8 cellular contexts compared by ENCODE assay signal in the genomic region with DNA sequence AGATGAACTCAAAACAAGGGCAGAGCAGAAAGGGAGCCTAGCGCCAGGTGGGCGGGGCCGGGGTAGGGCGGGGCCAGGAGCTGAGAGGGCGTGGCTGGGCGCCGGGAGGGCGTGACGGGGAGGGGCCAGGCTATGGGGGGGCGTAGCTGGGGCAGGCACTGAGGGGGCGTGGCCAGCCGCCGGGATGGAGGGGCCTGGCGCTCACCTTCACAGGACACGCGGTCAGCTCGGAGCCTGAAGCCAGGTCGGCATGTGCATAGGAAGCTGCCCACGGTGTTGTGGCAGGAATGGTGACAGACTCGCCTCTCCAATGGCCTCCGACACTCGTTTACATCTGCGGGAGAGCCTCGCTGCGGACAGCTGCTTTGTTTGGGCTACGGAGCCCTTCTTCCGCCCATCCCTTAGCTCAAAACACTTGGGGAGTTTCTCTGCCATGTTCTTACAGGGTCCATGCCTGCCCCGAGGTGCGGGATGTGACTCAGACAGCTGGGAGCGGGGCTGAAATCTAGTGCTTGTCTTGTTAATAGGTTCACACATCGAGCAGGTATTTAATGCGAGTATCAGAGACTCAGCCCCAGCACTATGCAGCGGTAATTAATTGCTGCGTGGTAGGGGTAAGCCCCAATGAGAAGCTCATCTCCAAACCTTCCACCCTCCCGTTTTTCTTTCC. TPM values are rescaled to one million over a fixed set of nuclear protein-coding genes. Genes with fewer than 3 reads are reported as not detected.
DNase-seq lines count a peak whose midpoint lies in the region; ATAC-seq, FAIRE-seq and TF ChIP-seq lines count a peak whose summit lies in the region.

No MANE protein-coding gene starts in this region.

- TF ChIP-seq POLR2A in H1 (IDR thresholded peaks at IDR 0.05; ENCODE audit: control extremely low read depth in 1 of 2, low read depth in 2 of 2, low read length in 2 of 2): peak in 1 of 2 experiments; percentile 77; a peak in 2 of 3 replicates
- TF ChIP-seq POLR2A in ovary (IDR thresholded peaks at IDR 0.05): no peak

- H3K4me2 ChIP-seq in PC-3 (ENCODE audit: low read length): no peak overlapping the region
- peak overlapping the region; percentile 58 to 63 for H3K4me2 ChIP-seq in H1 (ENCODE audit: insufficient read depth in 1 of 2, low read depth in 2 of 2, low read length in 2 of 2)

- CTCF ChIA-PET in PC-3 (lab: Charles Lee): no interaction called here
- CTCF ChIA-PET in H1 (lab: Charles Lee; ENCODE audit: partially characterized antibody): interaction anchor here (0.6 to 1.7 kb wide), 11 partner anchors 9 to 153 kb away, joined by 3 to 5 read pairs (median 3); partner anchors contain the start of gene VWCE

- H4K91ac ChIP-seq in H1 (replicated peaks; ENCODE audit: insufficient read length, low read length): no peak overlapping the region

- no peak overlapping the region for H2BK15ac ChIP-seq in H1 (ENCODE audit: low read length)

- H2AK5ac ChIP-seq in H1 (ENCODE audit: low read depth, low read length): no peak overlapping the region

- H3K23me2 ChIP-seq in H1 (ENCODE audit: low read depth, low read length): no peaks in the 10 kb centered on the region

- TF ChIP-seq CTCF in GM10266 (IDR thresholded peaks at IDR 0.05; ENCODE audit: control insufficient read depth, insufficient read depth, low read depth, missing control alignments): no peak
- no peak for TF ChIP-seq CTCF in PC-3 (conservative IDR thresholded peaks at IDR 0.05; ENCODE audit: low read depth, low read length)
- TF ChIP-seq CTCF in H1 (IDR thresholded peaks at IDR 0.05; ENCODE audit: control extremely low read depth in 1 of 3, insufficient read depth in 1 of 3, low read depth in 1 of 3, low read length in 3 of 3): no peak
- TF ChIP-seq CTCF in ovary (IDR thresholded peaks at IDR 0.05): no peak
- no peak for TF ChIP-seq CTCF in coronary artery (IDR thresholded peaks at IDR 0.05)

- no peak for FAIRE-seq in H1 (lab: Jason Lieb, UNC)

- POLR2A ChIA-PET in PC-3 (lab: Charles Lee; ENCODE audit: unreplicated experiment) (no interaction called here), H1 (lab: Charles Lee; ENCODE audit: partially characterized antibody) (interaction anchor here (0.9 to 4.5 kb wide), 10 partner anchors 9 to 148 kb away, joined by 3 to 54 read pairs (median 4); partner anchors contain the start of genes CPSF7, CYB561A3, SDHAF2 and TMEM138)

- H3K23ac ChIP-seq in H1 (ENCODE audit: insufficient read length): no peak overlapping the region

- H3K4me1 ChIP-seq in PC-3 (ENCODE audit: insufficient read depth, low read length) (peaks cover 15% of the 10 kb centered on the region), H1 (replicated peaks in 1 of 4; ENCODE audit: control insufficient read depth in 3 of 4, insufficient read depth in 4 of 4, low read length in 3 of 4) (peaks cover 0 to 8% (median 5%) of the 10 kb centered on the region in 4 experiments; a peak in 4 of 7 replicates), ovary (ENCODE audit: insufficient read depth) (peaks cover 2% of the 10 kb centered on the region)

- H3K27me3 ChIP-seq in PC-3 (ENCODE audit: low read length): no peaks in the 10 kb centered on the region
- peaks cover 0 to 5% (median under 1%) of the 10 kb centered on the region in 4 experiments; a peak in 4 of 7 replicates for H3K27me3 ChIP-seq in H1 (replicated peaks in 1 of 4; ENCODE audit: control insufficient read depth in 3 of 4, extremely low read depth in 1 of 4, insufficient read depth in 3 of 4, low read length in 3 of 4)
- H3K27me3 ChIP-seq in ovary: no peaks in the 10 kb centered on the region

- H3K18ac ChIP-seq in H1 (ENCODE audit: extremely low read depth, low read length): no peak overlapping the region

- DNase-seq in GM10266 (ENCODE audit: extremely low spot score) (peak; percentile 64), PC-3 (no peak), H1 (ENCODE audit: low read depth in 1 of 2, low spot score in 2 of 2) (peak; percentile 62 to 96), ovary (peak; percentile 82 to 91 (median 90)), coronary artery (ENCODE audit: low spot score) (no peak), NCI-H1694 (lab: John Stamatoyannopoulos, UW) (no peak), SKM-1 (lab: John Stamatoyannopoulos, UW; ENCODE audit: unreplicated experiment) (no peak)

- H3K79me1 ChIP-seq in H1 (ENCODE audit: low read depth, low read length): no peaks in the 10 kb centered on the region

- H2BK20ac ChIP-seq in H1 (ENCODE audit: low read length): no peak overlapping the region

- H3K9me3 ChIP-seq in PC-3 (ENCODE audit: low read length) (no peaks in the 10 kb centered on the region), H1 (ENCODE audit: insufficient read depth in 2 of 2, low read depth in 1 of 2, low read length in 1 of 2) (no peaks in the 10 kb centered on the region; a peak in 1 of 4 replicates), ovary (no peaks in the 10 kb centered on the region)

- no peak overlapping the region for H3K14ac ChIP-seq in H1 (ENCODE audit: insufficient read length)

- no peak overlapping the region for H2BK120ac ChIP-seq in H1 (replicated peaks; ENCODE audit: low read depth, low read length)

- no peak overlapping the region for H3K9ac ChIP-seq in PC-3 (ENCODE audit: low read length)
- peak overlapping the region in 2 of 4 experiments; percentile 20 to 41; a peak in 3 of 7 replicates for H3K9ac ChIP-seq in H1 (replicated peaks in 1 of 4; ENCODE audit: extremely low read depth in 1 of 4, low read depth in 3 of 4, low read length in 3 of 4)

- WGBS in H1 (ENCODE audit: extremely low coverage in 1 of 2, insufficient coverage in 1 of 2, insufficient read length in 1 of 2, insufficient replicate concordance in 2 of 2, low coverage in 1 of 2, low lambda C conversion rate in 2 of 2, missing lambda C conversion rate in 1 of 2), 2 experiments: 42% methylated on average over 25 of the region's 35 CpGs; no CpG with 5 or more reads in 1 of the 2 experiments
- WGBS in ovary, 3 donors: 33 to 43% (median 41%) methylated on average over 33 to 35 of the region's 35 CpGs

- H2BK12ac ChIP-seq in H1 (ENCODE audit: low read depth, low read length): peak overlapping the region; percentile 41; the same call in 1 of the 2 replicates

- H4K20me1 ChIP-seq in PC-3 (ENCODE audit: low read length) (no peaks in the 10 kb centered on the region), H1 (replicated peaks in 1 of 2; ENCODE audit: control insufficient read depth in 1 of 2, insufficient read depth in 2 of 2, low read length in 2 of 2) (peaks cover 0 to 5% of the 10 kb centered on the region in 2 experiments)

- no TSS peak for BruUV-seq in PC-3 (replicated peaks; lab: Mats Ljungman, UMichigan)

- no peaks in the 10 kb centered on the region for H3F3A ChIP-seq in PC-3 (ENCODE audit: low read length, unreplicated experiment)

- H2AFZ ChIP-seq in PC-3 (ENCODE audit: low read length) (no peak overlapping the region), H1 (ENCODE audit: low read length) (0 out of 2 replicates have a peak overlapping the region, but pooled peaks have one; percentile 43)

- H3K27ac ChIP-seq in PC-3 (ENCODE audit: low read length) (no peak overlapping the region), H1 (ENCODE audit: low read depth, low read length) (no peak overlapping the region), ovary (peak overlapping the region in 1 of 2 donors; percentile 41), coronary artery (no peak overlapping the region)

- intact Hi-C loops in PC-3 (cut with micrococcal nuclease): no loop called here
- intact Hi-C loops in ovary (cut with DNase I): no loop called here

- ATAC-seq in PC-3 (peak; percentile 39; the same call in 1 of the 2 replicates), HG02884 (IDR thresholded peaks at IDR 0.05; ENCODE audit: unreplicated experiment) (no peak)

- no peak overlapping the region for H3K4ac ChIP-seq in H1 (replicated peaks; ENCODE audit: insufficient read length, low read depth, low read length)

- peak overlapping the region; percentile 89; the same call in 1 of the 2 replicates for H4K8ac ChIP-seq in H1 (ENCODE audit: extremely low read depth, insufficient read depth, low read length)

- TF ChIP-seq RAD21 in H1 (IDR thresholded peaks at IDR 0.05 in 1 of 2, conservative IDR thresholded peaks at IDR 0.05 in 1 of 2; ENCODE audit: low read depth in 2 of 2, low read length in 2 of 2): no peak

- H4K5ac ChIP-seq in H1 (ENCODE audit: insufficient read length, low read depth, low read length): peak overlapping the region; percentile 29

- H3K56ac ChIP-seq in H1 (replicated peaks; ENCODE audit: insufficient read length, low read depth, low read length): peak overlapping the region; percentile 33

- no peak overlapping the region for H2BK5ac ChIP-seq in H1 (ENCODE audit: low read depth, low read length)

- H3K9me2 ChIP-seq in PC-3 (replicated peaks; ENCODE audit: low read length): no peaks in the 10 kb centered on the region

- H3K4me3 ChIP-seq in PC-3 (ENCODE audit: low read length) (no peak overlapping the region), H1 (ENCODE audit: extremely low read depth in 1 of 4, insufficient read depth in 2 of 4, low read depth in 3 of 4, low read length in 4 of 4) (peak overlapping the region in 3 of 4 experiments; percentile 17 to 28 (median 23); a peak in 2 of 8 replicates), ovary (no peak overlapping the region), coronary artery (no peak overlapping the region)

- TF ChIP-seq EP300 in H1 (IDR thresholded peaks at IDR 0.05; ENCODE audit: borderline replicate concordance in 1 of 2, low read depth in 2 of 2, low read length in 2 of 2) (no peak), ovary (IDR thresholded peaks at IDR 0.05) (no peak)

- H3K79me2 ChIP-seq in PC-3 (ENCODE audit: low read length) (no peaks in the 10 kb centered on the region), H1 (ENCODE audit: control insufficient read depth in 1 of 2, insufficient read depth in 2 of 2, low read length in 2 of 2) (no peaks in the 10 kb centered on the region)

- H3K36me3 ChIP-seq in PC-3 (ENCODE audit: low read depth, low read length) (no peaks in the 10 kb centered on the region), H1 (ENCODE audit: control insufficient read depth in 2 of 4, insufficient read depth in 4 of 4, low read length in 3 of 4) (peaks cover 2 to 9% (median 4%) of the 10 kb centered on the region in 4 experiments; a peak in 5 of 8 replicates), ovary (no peaks in the 10 kb centered on the region)

RNA-seq across cellular contexts. Expression of gene VWCE, which starts 13.4 kb away (rescaled TPM):
- total RNA-seq in PC-3 (2014; rRNA removed) (0.15 and 0.35 TPM in 2 replicates), ovary (10 to 100 TPM in 6 of 7 donors, 1 to 10 TPM in 1; 9.4 to 39.9 (median 17.2) TPM)
- 12.3 and 14.5 TPM in 2 replicates for total RNA-seq in H1 (2021; fragmentation: NEBNext Ultra II Directional; extraction: Animal tissue kit (Norgen Biotek cat#: 25700))
- polyA plus RNA-seq in H1 (2011; rRNA removed) (9.5 and 16.8 TPM in 2 replicates), ovary (1 to 10 TPM; 1.9 to 6.9 TPM)
- 10.7 TPM for polyA plus RNA-seq in H1 (2011; cell fraction: cytosol; rRNA removed)
- 41.1 TPM for polyA plus RNA-seq in H1 (2011; cell fraction: nucleus; rRNA removed)
- 10.6 to 18.5 TPM (median 16.1 TPM) in 4 replicates for polyA plus RNA-seq in H1 (2012, experiment 1 of 2)
- 10.9 TPM for polyA plus RNA-seq in H1 (2012, experiment 2 of 2)
- polyA plus RNA-seq in H1 (2013, experiment 1 of 2): 14.6 TPM
- polyA plus RNA-seq in H1 (2013, experiment 2 of 2): 13.6 TPM
- polyA minus RNA-seq in H1 (2011; rRNA and poly(A)+ RNA removed): 9.4 and 11.4 TPM in 2 replicates
- polyA minus RNA-seq in H1 (2011; cell fraction: cytosol; rRNA and poly(A)+ RNA removed): 9.7 TPM
- 13.5 TPM for polyA minus RNA-seq in H1 (2011; cell fraction: nucleus; rRNA and poly(A)+ RNA removed)

RNA-seq across cellular contexts. Expression of gene PGA5, which starts 40.7 kb away (rescaled TPM):
- total RNA-seq in PC-3 (2014; rRNA removed): not detected in 2 replicates
- total RNA-seq in H1 (2021; fragmentation: NEBNext Ultra II Directional; extraction: Animal tissue kit (Norgen Biotek cat#: 25700)): 0.67 and 0.84 TPM in 2 replicates
- 2.0 and 2.5 TPM in 2 replicates for polyA plus RNA-seq in H1 (2011; rRNA removed)
- 1.6 TPM for polyA plus RNA-seq in H1 (2011; cell fraction: cytosol; rRNA removed)
- 1.8 TPM for polyA plus RNA-seq in H1 (2011; cell fraction: nucleus; rRNA removed)
- 0.48 to 0.98 TPM (median 0.88 TPM) in 3 of 4 replicates, not detected in the other for polyA plus RNA-seq in H1 (2012, experiment 1 of 2)
- polyA plus RNA-seq in H1 (2012, experiment 2 of 2): 0.66 TPM
- polyA plus RNA-seq in H1 (2013, experiment 1 of 2): 0.99 TPM
- 1.0 TPM for polyA plus RNA-seq in H1 (2013, experiment 2 of 2)
- polyA minus RNA-seq in H1 (2011; rRNA and poly(A)+ RNA removed): 0.98 and 1.0 TPM in 2 replicates
- polyA minus RNA-seq in H1 (2011; cell fraction: cytosol; rRNA and poly(A)+ RNA removed): not detected
- polyA minus RNA-seq in H1 (2011; cell fraction: nucleus; rRNA and poly(A)+ RNA removed): not detected
- 1 to 10 TPM in 1 of 7 donors, under 1 TPM in 2, not detected in 4; 0.69 to 1.7 (median 0.94) TPM for total RNA-seq in ovary
- polyA plus RNA-seq in ovary: 1 to 10 TPM in 1 of 2 donors, under 1 TPM in 1; 0.27 to 1.1 TPM

RNA-seq across cellular contexts. Expression of gene DDB1, which starts 51.2 kb away (rescaled TPM):
- total RNA-seq in PC-3 (2014; rRNA removed) (450 and 451 TPM in 2 replicates), ovary (100 to 1,000 TPM; 117 to 264 (median 217) TPM)
- 275 and 283 TPM in 2 replicates for total RNA-seq in H1 (2021; fragmentation: NEBNext Ultra II Directional; extraction: Animal tissue kit (Norgen Biotek cat#: 25700))
- polyA plus RNA-seq in H1 (2011; rRNA removed) (239 and 306 TPM in 2 replicates), ovary (100 to 1,000 TPM; 137 to 270 TPM)
- polyA plus RNA-seq in H1 (2011; cell fraction: cytosol; rRNA removed): 295 TPM
- 261 TPM for polyA plus RNA-seq in H1 (2011; cell fraction: nucleus; rRNA removed)
- polyA plus RNA-seq in H1 (2012, experiment 1 of 2): 171 to 276 TPM (median 267 TPM) in 4 replicates
- polyA plus RNA-seq in H1 (2012, experiment 2 of 2): 180 TPM
- 110 TPM for polyA plus RNA-seq in H1 (2013, experiment 1 of 2)
- 98.1 TPM for polyA plus RNA-seq in H1 (2013, experiment 2 of 2)
- 517 and 594 TPM in 2 replicates for polyA minus RNA-seq in H1 (2011; rRNA and poly(A)+ RNA removed)
- 315 TPM for polyA minus RNA-seq in H1 (2011; cell fraction: cytosol; rRNA and poly(A)+ RNA removed)
- 214 TPM for polyA minus RNA-seq in H1 (2011; cell fraction: nucleus; rRNA and poly(A)+ RNA removed)

RNA-seq across cellular contexts. Expression of gene TKFC, which starts 51.3 kb away (rescaled TPM):
- 56.9 and 88.5 TPM in 2 replicates for total RNA-seq in PC-3 (2014; rRNA removed)
- 53.5 and 56.0 TPM in 2 replicates for total RNA-seq in H1 (2021; fragmentation: NEBNext Ultra II Directional; extraction: Animal tissue kit (Norgen Biotek cat#: 25700))
- 55.0 and 84.1 TPM in 2 replicates for polyA plus RNA-seq in H1 (2011; rRNA removed)
- 52.9 TPM for polyA plus RNA-seq in H1 (2011; cell fraction: cytosol; rRNA removed)
- polyA plus RNA-seq in H1 (2011; cell fraction: nucleus; rRNA removed): 212 TPM
- polyA plus RNA-seq in H1 (2012, experiment 1 of 2): 44.5 to 59.9 TPM (median 59.3 TPM) in 4 replicates
- 53.9 TPM for polyA plus RNA-seq in H1 (2012, experiment 2 of 2)
- 22.7 TPM for polyA plus RNA-seq in H1 (2013, experiment 1 of 2)
- polyA plus RNA-seq in H1 (2013, experiment 2 of 2): 21.6 TPM
- polyA minus RNA-seq in H1 (2011; rRNA and poly(A)+ RNA removed): 47.8 and 62.2 TPM in 2 replicates
- 48.3 TPM for polyA minus RNA-seq in H1 (2011; cell fraction: cytosol; rRNA and poly(A)+ RNA removed)
- 70.7 TPM for polyA minus RNA-seq in H1 (2011; cell fraction: nucleus; rRNA and poly(A)+ RNA removed)
- total RNA-seq in ovary: 10 to 100 TPM; 19.0 to 41.4 (median 36.3) TPM
- polyA plus RNA-seq in ovary: 10 to 100 TPM; 22.6 to 27.0 TPM

RNA-seq across cellular contexts. Expression of gene PGA4, which starts 59.6 kb away (rescaled TPM):
- total RNA-seq in PC-3 (2014; rRNA removed) (not detected in 2 replicates), ovary (1 to 10 TPM in 3 of 7 donors, under 1 TPM in 1, not detected in 3; 0.45 to 9.3 (median 1.4) TPM)
- not detected in 2 replicates for total RNA-seq in H1 (2021; fragmentation: NEBNext Ultra II Directional; extraction: Animal tissue kit (Norgen Biotek cat#: 25700))
- polyA plus RNA-seq in H1 (2011; rRNA removed) (1.3 and 2.0 TPM in 2 replicates), ovary (1 to 10 TPM in 1 of 2 donors, under 1 TPM in 1; 0.87 to 1.7 TPM)
- polyA plus RNA-seq in H1 (2011; cell fraction: cytosol; rRNA removed): 0.89 TPM
- 0.24 TPM for polyA plus RNA-seq in H1 (2011; cell fraction: nucleus; rRNA removed)
- polyA plus RNA-seq in H1 (2012, experiment 1 of 2): 0.24 to 0.64 TPM (median 0.44 TPM) in 3 of 4 replicates, not detected in the other
- 0.81 TPM for polyA plus RNA-seq in H1 (2012, experiment 2 of 2)
- 0.32 TPM for polyA plus RNA-seq in H1 (2013, experiment 1 of 2)
- polyA plus RNA-seq in H1 (2013, experiment 2 of 2): 0.24 TPM
- 0.57 and 1.8 TPM in 2 replicates for polyA minus RNA-seq in H1 (2011; rRNA and poly(A)+ RNA removed)
- not detected for polyA minus RNA-seq in H1 (2011; cell fraction: cytosol; rRNA and poly(A)+ RNA removed)
- not detected for polyA minus RNA-seq in H1 (2011; cell fraction: nucleus; rRNA and poly(A)+ RNA removed)

Comparison
In these comparisons a context has a peak if more than half of its experiments do, and no peak if none do; other contexts are left out.
1. DNase-seq: peak in GM10266 (single experiment), H1 (2 of 2) and ovary (5 of 5); none in PC-3 (single experiment), coronary artery (single experiment), NCI-H1694 (single experiment) and SKM-1 (single experiment).
2. H3K4me3 ChIP-seq: peak in H1 (3 of 4); none in PC-3 (single experiment), ovary (single experiment) and coronary artery (single experiment).